Comparison of ENCODE assay signal across 18 cellular contexts in genomic region chr14:97298775-97299174, GRCh38.
DNase-seq lines count a peak whose midpoint lies in the region.
"Had no signal": no experiment of that assay in that cellular context is flagged by ENCODE, and none has a peak within 500 bp of the region (broad histone marks: within the 10 kb centered on the region; RNA-seq: fewer than 3 reads in every experiment).

No MANE protein-coding gene starts in this region.

- H4K8ac ChIP-seq in mesendoderm (ENCODE audit: low read depth, low read length) = no peak overlapping the region

- no peak overlapping the region for H2BK5ac ChIP-seq in mesendoderm (ENCODE audit: low read length)

- no peaks in the 10 kb centered on the region for H3K9me3 ChIP-seq in HAP-1
- H3K9me3 ChIP-seq: BLaER1 treated with 17β-estradiol and CSF1 and Interleukin-3, amounts not matched to agents 10 nM and 100 nM; Caco-2; SJSA1 had no signal

- H3K36me3 ChIP-seq in mesendoderm (ENCODE audit: control insufficient read depth, insufficient read depth, low read length) (no peaks in the 10 kb centered on the region), HAP-1 (replicated peaks) (no peaks in the 10 kb centered on the region)
- H3K36me3 ChIP-seq: BLaER1 treated with 17β-estradiol and CSF1 and Interleukin-3, amounts not matched to agents 10 nM and 100 nM; SJSA1 had no signal

- no peaks in the 10 kb centered on the region for H3K27me3 ChIP-seq in mesendoderm (ENCODE audit: insufficient read depth, low read length, poor library complexity)
- peaks cover 23% of the 10 kb centered on the region for H3K27me3 ChIP-seq in HAP-1 (ENCODE audit: low read depth)
- H3K27me3 ChIP-seq: SJSA1 had no signal

- WGBS in mesendoderm (ENCODE audit: extremely low coverage, insufficient coverage, low lambda C conversion rate) = no CpG with 5 or more reads among the region's 13 CpGs

- H3K4me2 ChIP-seq in mesendoderm (ENCODE audit: low read length) = no peak overlapping the region
- H3K4me2 ChIP-seq: GM23338 had no signal

- no peak overlapping the region for H4K5ac ChIP-seq in mesendoderm (ENCODE audit: low read length)

- H3K18ac ChIP-seq in mesendoderm (ENCODE audit: low read length) = no peak overlapping the region

- H3K56ac ChIP-seq in mesendoderm (ENCODE audit: low read length) = no peak overlapping the region

- peak in 2 of 3 experiments; percentile 56 to 78 for DNase-seq in NCI-H1417 (lab: John Stamatoyannopoulos, UW)
- DNase-seq in NCI-H1417 treated with DMSO at 0.1 percent for 48 hours (lab: John Stamatoyannopoulos, UW) = no peak
- DNase-seq in NCI-H1694 (lab: John Stamatoyannopoulos, UW) = peak; percentile 44
- peak; percentile 51 for DNase-seq in NCI-H69 (lab: John Stamatoyannopoulos, UW)
- no peak for DNase-seq in mesendoderm
- DNase-seq in HAP-1 (ENCODE audit: low spot score in 2 of 2) = no peak
- DNase-seq in iPS-NIHi11 (ENCODE audit: low spot score) = no peak
- DNase-seq: 8988T; CD4-positive, alpha-beta memory T cell; DMS153; HCEC 1CT; Kasumi-1; NCI-H345; T-helper 9 cell had no signal

- no peak overlapping the region for H2AK5ac ChIP-seq in mesendoderm (ENCODE audit: low read length)

- H3K4ac ChIP-seq in mesendoderm (ENCODE audit: low read depth, low read length) = peak overlapping the region; percentile 31

- H3K79me2 ChIP-seq in mesendoderm (ENCODE audit: control insufficient read depth, insufficient read depth, low read length) = no peaks in the 10 kb centered on the region

- H3K4me1 ChIP-seq in mesendoderm (ENCODE audit: control insufficient read depth, low read depth, low read length) (peaks cover 3% of the 10 kb centered on the region), HAP-1 (no peaks in the 10 kb centered on the region)
- H3K4me1 ChIP-seq: Caco-2, SJSA1 had no signal

- no peak overlapping the region for H2BK15ac ChIP-seq in mesendoderm (replicated peaks; ENCODE audit: low read depth)

- H3K9ac ChIP-seq in mesendoderm (ENCODE audit: low read length) = no peak overlapping the region
- H3K9ac ChIP-seq: BLaER1 treated with 17β-estradiol and CSF1 and Interleukin-3, amounts not matched to agents 10 nM and 100 nM had no signal

- no peaks in the 10 kb centered on the region for H3K79me1 ChIP-seq in mesendoderm (ENCODE audit: low read length)

- H3K4me3 ChIP-seq in mesendoderm (ENCODE audit: low read length) = no peak overlapping the region
- no peak overlapping the region for H3K4me3 ChIP-seq in HAP-1
- H3K4me3 ChIP-seq: BLaER1 treated with 17β-estradiol and CSF1 and Interleukin-3, amounts not matched to agents 10 nM and 100 nM; GM23338; SJSA1 had no signal

- no peak overlapping the region for H3K27ac ChIP-seq in mesendoderm (ENCODE audit: low read depth, low read length)
- H3K27ac ChIP-seq: BLaER1 treated with 17β-estradiol and CSF1 and Interleukin-3, amounts not matched to agents 10 nM and 100 nM; SJSA1 had no signal

- no peak overlapping the region for H3K23ac ChIP-seq in mesendoderm (ENCODE audit: low read length)

- H2BK120ac ChIP-seq in mesendoderm (ENCODE audit: low read depth, low read length) = no peak overlapping the region

- in situ Hi-C loops in HAP-1 (cut with MboI; ENCODE audit: low sequenced_read_pairs) = no loop called here

Comparison
In these comparisons a context has a peak if more than half of its experiments do, and no peak if none do; other contexts are left out.
1. DNase-seq: peak in NCI-H1417 (2 of 3), NCI-H1694 (single experiment) and NCI-H69 (single experiment); none in NCI-H1417 treated with DMSO at 0.1 percent for 48 hours (single experiment), mesendoderm (single experiment), HAP-1 (0 of 2) and iPS-NIHi11 (single experiment).